Comparison of ENCODE assay signal across 25 cellular contexts in genomic region chr21:46366091-46366490, GRCh38.
"Had no signal": no experiment of that assay in that cellular context is flagged by ENCODE, and none has a peak within 500 bp of the region (broad histone marks: within the 10 kb centered on the region; RNA-seq: fewer than 3 reads in every experiment).

No MANE protein-coding gene starts in this region.

- H3K27me3 ChIP-seq: MG63, SJSA1 had no signal

- H3K27ac ChIP-seq: RWPE1, SJSA1, SK-N-MC had no signal

- H3K4me3 ChIP-seq: MG63, SJSA1, SK-N-MC had no signal

- H3K4me1 ChIP-seq: SJSA1 had no signal

- DNase-seq: IMR-90; Karpas-422; KG1; MG63; NCI-H1092; NCI-H1105 treated with DMSO at 0.1 percent for 48 hours; NCI-H1417 treated with DMSO at 0.1 percent for 48 hours; NCI-H146; NCI-H1694 treated with DMSO at 0.1 percent for 48 hours; NCI-H1930; NCI-H2081; NCI-H2107; NCI-H226; NCI-H446; NCI-H510A; NCI-H524 treated with DMSO at 0.1 percent for 48 hours; NCI-H69; NCI-H774; NK-92 treated with Interleukin-12 subunit alpha and Interleukin-12 subunit beta, amount 100 ng/mL, for 24 hours; PC-3; SIG-M5 had no signal

- ATAC-seq: Panc1, PC-3 had no signal

- H3K9me3 ChIP-seq: MG63, SJSA1 had no signal
